In genomic region chr14:99532310-99532709, GRCh38 we compare ENCODE assay signal across 26 cellular contexts. TPM values are rescaled to one million over a fixed set of nuclear protein-coding genes. Genes with fewer than 3 reads are reported as not detected.
DNase-seq lines count a peak whose midpoint lies in the region; ATAC-seq and TF ChIP-seq lines count a peak whose summit lies in the region.
"Had no signal": no experiment of that assay in that cellular context is flagged by ENCODE, and none has a peak within 500 bp of the region (broad histone marks: within the 10 kb centered on the region; RNA-seq: fewer than 3 reads in every experiment).

No MANE protein-coding gene starts in this region.

- H3K27me3 ChIP-seq in SK-N-SH (ENCODE audit: insufficient read depth), result no peaks in the 10 kb centered on the region
- no peaks in the 10 kb centered on the region for H3K27me3 ChIP-seq in esophagus muscularis mucosa
- no peaks in the 10 kb centered on the region for H3K27me3 ChIP-seq in sigmoid colon
- H3K27me3 ChIP-seq in hepatocyte, result no peaks in the 10 kb centered on the region
- H3K27me3 ChIP-seq: BE2C had no signal

- TF ChIP-seq EP300 in SK-N-SH (IDR thresholded peaks at IDR 0.05; ENCODE audit: borderline replicate concordance in 1 of 2, low read depth in 1 of 2, low read length in 1 of 2) (no peak), esophagus muscularis mucosa (IDR thresholded peaks at IDR 0.05) (no peak), sigmoid colon (IDR thresholded peaks at IDR 0.05) (no peak)

- H4K20me1 ChIP-seq in SK-N-SH (ENCODE audit: insufficient read depth) (no peaks in the 10 kb centered on the region), hepatocyte (ENCODE audit: insufficient read depth, poor library complexity, severe bottlenecking) (no peaks in the 10 kb centered on the region)

- peak overlapping the region in 1 of 2 experiments; percentile 60; a peak in 1 of 4 replicates for H3K27ac ChIP-seq in SK-N-SH (ENCODE audit: low read depth in 2 of 2, low read length in 1 of 2)
- H3K27ac ChIP-seq in RWPE1, result peak overlapping the region; percentile 60
- peak overlapping the region in 3 of 4 donors; percentile 36 to 62 (median 57) for H3K27ac ChIP-seq in esophagus muscularis mucosa (replicated peaks in 1 of 4)
- peak overlapping the region in 3 of 4 donors; percentile 53 to 65 (median 55) for H3K27ac ChIP-seq in sigmoid colon
- H3K27ac ChIP-seq in hepatocyte, result no peak overlapping the region
- H3K27ac ChIP-seq: 22Rv1, HL-60, PC-9 had no signal

- WGBS in SK-N-SH (ENCODE audit: low lambda C conversion rate), result 83% methylated on average over 4 of the region's 5 CpGs
- WGBS in esophagus muscularis mucosa, result 92% methylated on average over 5 of the region's 5 CpGs
- WGBS in sigmoid colon, 2 donors, result 91 to 92% methylated on average over 5 of the region's 5 CpGs
- WGBS in hepatocyte (ENCODE audit: low lambda C conversion rate, missing lambda C conversion rate), result 91% methylated on average over 5 of the region's 5 CpGs

- H3K4me2 ChIP-seq in SK-N-SH, result peak overlapping the region; percentile 55; the same call in 1 of the 2 replicates
- H3K4me2 ChIP-seq in hepatocyte, result no peak overlapping the region
- H3K4me2 ChIP-seq: PC-9 had no signal

- H3K9ac ChIP-seq in SK-N-SH, result no peak overlapping the region

- TF ChIP-seq POLR2A in esophagus muscularis mucosa (IDR thresholded peaks at IDR 0.05; ENCODE audit: low read depth) (no peak), sigmoid colon (IDR thresholded peaks at IDR 0.05) (no peak)

- no peak for ATAC-seq in SK-N-SH treated with all-trans-retinoic acid at 6 μM for 48 hours

- CTCF ChIA-PET in SK-N-SH (lab: Yijun Ruan, JAX) (interaction anchor here (1.5 kb wide), 1 partner anchor 14 kb away, joined by 4 read pairs; no protein-coding TSS in a partner anchor), RWPE1 (lab: Yijun Ruan, JAX) (no interaction called here)

- no peaks in the 10 kb centered on the region for H3K9me2 ChIP-seq in SK-N-SH
- H3K9me2 ChIP-seq in hepatocyte (replicated peaks; ENCODE audit: insufficient read depth), result no peaks in the 10 kb centered on the region

- TF ChIP-seq CTCF in SK-N-SH (IDR thresholded peaks at IDR 0.05) (no peak), RWPE1 (conservative IDR thresholded peaks at IDR 0.05; ENCODE audit: low read depth) (no peak), esophagus muscularis mucosa (IDR thresholded peaks at IDR 0.05) (no peak), sigmoid colon (IDR thresholded peaks at IDR 0.05) (no peak), hepatocyte (IDR thresholded peaks at IDR 0.05; ENCODE audit: poor library complexity) (no peak)

- intact Hi-C loops in esophagus muscularis mucosa (cut with DNase I) (no loop called here), sigmoid colon (cut with DNase I) (no loop called here)

- DNase-seq in SK-N-SH (no peak), RWPE1 (ENCODE audit: low spot score) (no peak), esophagus muscularis mucosa (ENCODE audit: extremely low spot score) (no peak), sigmoid colon (no peak), NCI-H345 (lab: John Stamatoyannopoulos, UW) (no peak), hepatocyte (ENCODE audit: low spot score) (no peak), NCI-H82 (lab: John Stamatoyannopoulos, UW) (no peak)
- DNase-seq: BE2C; CD4-positive, alpha-beta memory T cell; COR-L47; DMS53; GM23248; H9; Karpas-422; NCI-H1092 treated with DMSO at 0.1 percent for 48 hours; NCI-H1436; NCI-H187 treated with DMSO at 0.1 percent for 48 hours; NCI-H446; NCI-H524 treated with DMSO at 0.1 percent for 48 hours; NCI-H774; PC-9; SHP77 treated with DMSO at 0.1 percent for 48 hours; SW 1271 had no signal

- H3K9me3 ChIP-seq in SK-N-SH (no peaks in the 10 kb centered on the region), esophagus muscularis mucosa (no peaks in the 10 kb centered on the region), sigmoid colon (no peaks in the 10 kb centered on the region), hepatocyte (ENCODE audit: low read depth) (no peaks in the 10 kb centered on the region)
- H3K9me3 ChIP-seq: BE2C had no signal

- H3K4me1 ChIP-seq in SK-N-SH (ENCODE audit: control insufficient read depth in 1 of 2, insufficient read depth in 2 of 2, low read depth in 1 of 2, low read length in 1 of 2) (peaks cover 37 to 41% of the 10 kb centered on the region in 2 experiments; a peak in 3 of 4 replicates), esophagus muscularis mucosa (peaks cover 26 to 75% (median 59%) of the 10 kb centered on the region in 4 donors), sigmoid colon (peaks cover 0 to 65% (median 60%) of the 10 kb centered on the region in 4 donors), hepatocyte (ENCODE audit: insufficient read depth) (peaks cover 24% of the 10 kb centered on the region)

- no peaks in the 10 kb centered on the region for H3F3A ChIP-seq in SK-N-SH (replicated peaks; ENCODE audit: insufficient read depth)

- H3K79me2 ChIP-seq in SK-N-SH (ENCODE audit: insufficient read depth) (peaks cover 50% of the 10 kb centered on the region), hepatocyte (peaks cover 81% of the 10 kb centered on the region)

- TF ChIP-seq RAD21 in SK-N-SH (IDR thresholded peaks at IDR 0.05; ENCODE audit: low read length), result no peak

- H3K4me3 ChIP-seq in SK-N-SH (ENCODE audit: low read depth in 2 of 2, low read length in 1 of 2), result no peak overlapping the region
- no peak overlapping the region for H3K4me3 ChIP-seq in esophagus muscularis mucosa
- H3K4me3 ChIP-seq in sigmoid colon, result no peak overlapping the region
- H3K4me3 ChIP-seq in hepatocyte, result no peak overlapping the region
- H3K4me3 ChIP-seq: GM23248, PC-9 had no signal

- H2AFZ ChIP-seq in SK-N-SH (ENCODE audit: low read depth), result no peak overlapping the region
- H2AFZ ChIP-seq in hepatocyte, result no peak overlapping the region
- H2AFZ ChIP-seq: PC-9 had no signal

- H3K36me3 ChIP-seq in SK-N-SH (replicated peaks in 1 of 2; ENCODE audit: control insufficient read depth in 1 of 2, insufficient read depth in 2 of 2, low read length in 1 of 2) (no peaks in the 10 kb centered on the region), esophagus muscularis mucosa (no peaks in the 10 kb centered on the region), sigmoid colon (peaks cover 0 to 4% (median 0%) of the 10 kb centered on the region in 4 donors), hepatocyte (replicated peaks; ENCODE audit: insufficient read depth, low read depth) (no peaks in the 10 kb centered on the region)

- POLR2A ChIA-PET in SK-N-SH (lab: Yijun Ruan, JAX) (no interaction called here), RWPE1 (lab: Yijun Ruan, JAX; ENCODE audit: low non-redundant PET) (interaction anchor here (0.7 kb wide), 1 partner anchor 20 kb away, joined by 4 read pairs; no protein-coding TSS in a partner anchor)

TF ChIP-seq in SK-N-SH, 30 proteins besides CTCF, POLR2A, EP300 and RAD21 (continues in another document):
- TF ChIP-seq ELF1 (IDR thresholded peaks at IDR 0.05), result no peak
- no peak for TF ChIP-seq EZH2phosphoT487 (IDR thresholded peaks at IDR 0.05; ENCODE audit: borderline replicate concordance, low read depth)
- no peak for TF ChIP-seq ZBTB33 (IDR thresholded peaks at IDR 0.05; ENCODE audit: borderline replicate concordance, low read depth)
- TF ChIP-seq JUND (IDR thresholded peaks at IDR 0.05), result no peak

TF ChIP-seq in SK-N-SH treated with all-trans-retinoic acid at 6 μM for 48 hours, 23 proteins besides CTCF, POLR2A, EP300 and RAD21 (continues in another document):
- TF ChIP-seq CSRNP3 (CRISPR knock-in tag; IDR thresholded peaks at IDR 0.05), result no peak
- TF ChIP-seq ZNF70 (CRISPR knock-in tag; IDR thresholded peaks at IDR 0.05), result no peak
- TF ChIP-seq PATZ1 (CRISPR knock-in tag; IDR thresholded peaks at IDR 0.05; ENCODE audit: borderline replicate concordance), result no peak
- TF ChIP-seq ZFP30 (CRISPR knock-in tag; IDR thresholded peaks at IDR 0.05), result no peak
- no peak for TF ChIP-seq ARNTL (CRISPR knock-in tag; IDR thresholded peaks at IDR 0.05; ENCODE audit: borderline replicate concordance, low read depth)

RNA-seq across cellular contexts. Expression of gene CCNK, which starts 51.1 kb away (rescaled TPM):
- 9.0 and 14.6 TPM in 2 replicates for polyA plus RNA-seq in SK-N-SH (2012; rRNA removed)
- polyA plus RNA-seq in SK-N-SH (2012; cell fraction: cytosol; rRNA removed), result 18.4 and 19.4 TPM in 2 replicates
- 14.2 and 23.0 TPM in 2 replicates for polyA plus RNA-seq in SK-N-SH (2012; cell fraction: nucleus; rRNA removed)
- 10 to 100 TPM; 10.4 to 21.2 (median 16.5) TPM for total RNA-seq in esophagus muscularis mucosa
- total RNA-seq in sigmoid colon, result 10 to 100 TPM; 13.2 to 20.5 (median 18.4) TPM
- polyA plus RNA-seq in sigmoid colon, result 10 to 100 TPM; 14.4 to 25.9 (median 17.6) TPM
- 15.6 and 22.0 TPM in 2 replicates for total RNA-seq in hepatocyte
- polyA plus RNA-seq in hepatocyte, result 10.1 and 11.1 TPM in 2 replicates

RNA-seq across cellular contexts. Expression of gene SETD3, which starts 51.7 kb away (rescaled TPM):
- polyA plus RNA-seq in SK-N-SH (2012; rRNA removed), result 19.1 and 22.7 TPM in 2 replicates
- polyA plus RNA-seq in SK-N-SH (2012; cell fraction: cytosol; rRNA removed), result 24.4 and 28.7 TPM in 2 replicates
- polyA plus RNA-seq in SK-N-SH (2012; cell fraction: nucleus; rRNA removed), result 8.5 and 14.9 TPM in 2 replicates
- 100 to 1,000 TPM; 135 to 170 (median 148) TPM for total RNA-seq in esophagus muscularis mucosa
- 100 to 1,000 TPM; 130 to 164 (median 152) TPM for total RNA-seq in sigmoid colon
- 10 to 100 TPM; 34.6 to 54.7 (median 53.6) TPM for polyA plus RNA-seq in sigmoid colon
- total RNA-seq in hepatocyte, result 60.2 and 67.3 TPM in 2 replicates
- polyA plus RNA-seq in hepatocyte, result 43.6 and 47.0 TPM in 2 replicates
